Comparison of ENCODE assay signal across 9 cellular contexts in genomic region chr13:48221301-48222190, GRCh38. TPM values are rescaled to one million over a fixed set of nuclear protein-coding genes. Genes with fewer than 3 reads are reported as not detected.
DNase-seq lines count a peak whose midpoint lies in the region; ATAC-seq and TF ChIP-seq lines count a peak whose summit lies in the region.
"Had no signal": no experiment of that assay in that cellular context is flagged by ENCODE, and none has a peak within 500 bp of the region (broad histone marks: within the 10 kb centered on the region; RNA-seq: fewer than 3 reads in every experiment).

No MANE protein-coding gene starts in this region.

- H3K4me3 Mint-ChIP-seq in mesothelial cell of epicardium = no peak overlapping the region

- TF ChIP-seq POLR2A in vagina (IDR thresholded peaks at IDR 0.05) = no peak

- H3K9me3 Mint-ChIP-seq in mesothelial cell of epicardium = no peaks in the 10 kb centered on the region

- H3K4me1 Mint-ChIP-seq in mesothelial cell of epicardium = peaks cover 30% of the 10 kb centered on the region

- H3K27ac Mint-ChIP-seq in mesothelial cell of epicardium = peak overlapping the region; percentile 65

- ATAC-seq in Right ventricle myocardium inferior = peak; percentile 61

- H3K4me3 ChIP-seq in vagina = peak overlapping the region; percentile 23 to 35

- H3K4me1 ChIP-seq in vagina = peaks cover 30% of the 10 kb centered on the region

- no peaks in the 10 kb centered on the region for H3K9me3 ChIP-seq in vagina

- peak overlapping the region; percentile 77 for H3K27ac ChIP-seq in vagina

- TF ChIP-seq CTCF in mesothelial cell of epicardium (IDR thresholded peaks at IDR 0.05; ENCODE audit: unreplicated experiment) = no peak
- TF ChIP-seq CTCF in vagina (IDR thresholded peaks at IDR 0.05) = no peak

- no peaks in the 10 kb centered on the region for H3K36me3 ChIP-seq in vagina

- DNase-seq in Right ventricle myocardium inferior (ENCODE audit: missing footprints) = no peak
- DNase-seq in cardiac septum (ENCODE audit: low spot score) = no peak
- DNase-seq in central memory CD4-positive, alpha-beta T cell = peak; percentile 40
- DNase-seq in mesothelial cell of epicardium (ENCODE audit: low spot score in 2 of 2, unreplicated experiment in 2 of 2) = no peak
- DNase-seq in vagina (ENCODE audit: extremely low spot score in 2 of 2) = no peak
- DNase-seq in ureter (ENCODE audit: low spot score) = no peak
- no peak for DNase-seq in NCI-H2227 treated with DMSO at 0.1 percent for 48 hours (lab: John Stamatoyannopoulos, UW)
- DNase-seq in mesenteric fat pad (ENCODE audit: low spot score) = no peak
- DNase-seq: DMS 273 treated with DMSO at 0.1 percent for 48 hours had no signal

- no peaks in the 10 kb centered on the region for H3K27me3 Mint-ChIP-seq in mesothelial cell of epicardium (ENCODE audit: low read depth)

- no peaks in the 10 kb centered on the region for H3K36me3 Mint-ChIP-seq in mesothelial cell of epicardium

- intact Hi-C loops in Right ventricle myocardium inferior (cut with DNase I) (no loop called here), cardiac septum (cut with DNase I) (no loop called here), vagina (cut with DNase I) (no loop called here)

- H3K27me3 ChIP-seq in vagina = no peaks in the 10 kb centered on the region

RNA-seq across cellular contexts. Expression of gene ITM2B, which starts 11.5 kb away (rescaled TPM):
- 537 TPM for total RNA-seq in Right ventricle myocardium inferior
- total RNA-seq in cardiac septum = 386 TPM
- 244 to 250 TPM (median 249 TPM) in 3 replicates for total RNA-seq in mesothelial cell of epicardium
- total RNA-seq in vagina = 475 TPM
- 682 TPM for total RNA-seq in ureter
- total RNA-seq in mesenteric fat pad = 611 TPM
